8 cellular contexts compared by ENCODE assay signal in the genomic region with DNA sequence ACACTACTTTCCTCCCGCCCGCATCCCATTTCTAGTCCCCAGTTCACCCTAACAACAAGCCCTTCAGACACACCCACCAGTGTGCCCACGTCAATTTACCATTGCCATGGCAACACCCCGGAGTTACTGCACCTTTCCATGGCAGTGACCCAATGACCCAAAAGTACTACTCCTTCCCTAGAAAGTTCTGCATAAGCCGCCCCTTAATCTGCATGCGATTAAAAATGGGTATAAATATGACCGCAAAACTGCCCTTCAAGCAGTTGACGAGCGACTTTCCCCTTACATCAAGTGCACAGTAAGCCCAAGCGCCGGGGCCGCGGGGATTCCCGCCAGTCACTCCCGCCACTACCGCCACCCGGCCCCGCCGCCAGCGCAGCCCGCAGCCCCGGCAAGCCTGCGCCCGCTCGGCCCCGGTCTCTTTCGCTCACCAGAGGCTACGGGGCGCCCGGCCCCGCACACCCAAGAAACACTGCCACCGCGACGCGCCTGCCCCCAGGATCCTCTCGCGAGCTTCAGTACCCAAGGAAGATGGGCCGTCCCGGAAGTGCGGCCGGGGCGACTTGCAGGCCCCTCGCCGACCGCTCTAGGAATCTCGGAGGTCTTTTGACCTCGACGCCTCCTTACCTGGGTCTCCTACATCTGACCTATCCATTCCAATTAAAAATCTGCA. TPM values are rescaled to one million over a fixed set of nuclear protein-coding genes. Genes with fewer than 3 reads are reported as not detected.
DNase-seq lines count a peak whose midpoint lies in the region; ATAC-seq lines count a peak whose summit lies in the region.

No MANE protein-coding gene starts in this region.

- H3K4me1 Mint-ChIP-seq in activated CD4-positive, alpha-beta T cell treated with anti-CD3 and anti-CD28 coated beads for 36 hours = peaks cover 11% of the 10 kb centered on the region

- peaks cover 23% of the 10 kb centered on the region for H3K27me3 Mint-ChIP-seq in activated CD4-positive, alpha-beta T cell treated with anti-CD3 and anti-CD28 coated beads for 36 hours

- H3K4me3 Mint-ChIP-seq in activated CD4-positive, alpha-beta T cell treated with anti-CD3 and anti-CD28 coated beads for 36 hours = peak overlapping the region; percentile 73

- peaks cover 52% of the 10 kb centered on the region for H3K36me3 Mint-ChIP-seq in activated CD4-positive, alpha-beta T cell treated with anti-CD3 and anti-CD28 coated beads for 36 hours (ENCODE audit: low read depth)

- CTCF ChIA-PET in activated CD4-positive, alpha-beta T cell treated with anti-CD3 and anti-CD28 coated beads for 36 hours (lab: Charles Lee) = no interaction called here

- ATAC-seq in GM21529 (IDR thresholded peaks at IDR 0.05; ENCODE audit: unreplicated experiment) (peak; percentile 78), HG03025 (IDR thresholded peaks at IDR 0.05; ENCODE audit: low FRiP score, unreplicated experiment) (no peak)
- peak; percentile 92 for ATAC-seq in activated CD4-positive, alpha-beta T cell treated with anti-CD3 and anti-CD28 coated beads for 36 hours

- POLR2A ChIA-PET in activated CD4-positive, alpha-beta T cell treated with anti-CD3 and anti-CD28 coated beads for 36 hours (lab: Charles Lee) = no interaction called here

- H3K27ac Mint-ChIP-seq in activated CD4-positive, alpha-beta T cell treated with anti-CD3 and anti-CD28 coated beads for 36 hours = peak overlapping the region; percentile 29

- peak; percentile 86 for DNase-seq in COLO668 (lab: John Stamatoyannopoulos, UW; ENCODE audit: unreplicated experiment)
- DNase-seq in NCI-H146 (lab: John Stamatoyannopoulos, UW) = peak; percentile 82
- peak; percentile 77 for DNase-seq in activated CD4-positive, alpha-beta T cell treated with anti-CD3 and anti-CD28 coated beads for 36 hours
- peak; percentile 12 to 67 for DNase-seq in dermis microvascular lymphatic vessel endothelial cell (ENCODE audit: low read depth in 2 of 2)
- DNase-seq in left kidney (ENCODE audit: low read depth, low spot score) = peak; percentile 96
- peak; percentile 35 to 70 for DNase-seq in stimulated activated CD4-positive, alpha-beta T cell treated with anti-CD3 and anti-CD28 coated beads, Interleukin-2, amount 100 ng/mL, for 24 hours

- peaks cover 40% of the 10 kb centered on the region for H3K9me3 Mint-ChIP-seq in activated CD4-positive, alpha-beta T cell treated with anti-CD3 and anti-CD28 coated beads for 36 hours (ENCODE audit: low read depth)

- intact Hi-C loops in activated CD4-positive, alpha-beta T cell treated with anti-CD3 and anti-CD28 coated beads for 36 hours (cut with DNase I, micrococcal nuclease) = loop anchor here (1.0 to 5.0 kb wide), 5 partner anchors 27 to 60 kb away; a partner anchor contains a TSS

RNA-seq across cellular contexts. Expression of a gene that starts 27.2 kb away (rescaled TPM):
- total RNA-seq in activated CD4-positive, alpha-beta T cell treated with anti-CD3 and anti-CD28 coated beads for 36 hours = 1 to 10 TPM; 1.8 to 2.4 TPM
- total RNA-seq in dermis microvascular lymphatic vessel endothelial cell = 1.9 and 2.5 TPM in 2 replicates

RNA-seq across cellular contexts. Expression of a gene that starts 36.7 kb away (rescaled TPM):
- 1 to 10 TPM; 2.0 to 2.7 TPM for total RNA-seq in activated CD4-positive, alpha-beta T cell treated with anti-CD3 and anti-CD28 coated beads for 36 hours
- 10.1 and 12.5 TPM in 2 replicates for total RNA-seq in dermis microvascular lymphatic vessel endothelial cell

RNA-seq across cellular contexts. Expression of a gene that starts 44.2 kb away (rescaled TPM):
- 1 to 10 TPM; 1.7 to 2.0 TPM for total RNA-seq in activated CD4-positive, alpha-beta T cell treated with anti-CD3 and anti-CD28 coated beads for 36 hours
- total RNA-seq in dermis microvascular lymphatic vessel endothelial cell = 3.2 and 4.2 TPM in 2 replicates

Comparison
In these comparisons a context has a peak if more than half of its experiments do, and no peak if none do; other contexts are left out.
1. DNase-seq: peak in every context shown above with its lines; median percentile 96 in left kidney; 86 in COLO668; 82 in NCI-H146; 77 in activated CD4-positive, alpha-beta T cell treated with anti-CD3 and anti-CD28 coated beads for 36 hours; 52 in stimulated activated CD4-positive, alpha-beta T cell treated with anti-CD3 and anti-CD28 coated beads, Interleukin-2, amount 100 ng/mL, for 24 hours; 40 in dermis microvascular lymphatic vessel endothelial cell.